In the genomic region with DNA sequence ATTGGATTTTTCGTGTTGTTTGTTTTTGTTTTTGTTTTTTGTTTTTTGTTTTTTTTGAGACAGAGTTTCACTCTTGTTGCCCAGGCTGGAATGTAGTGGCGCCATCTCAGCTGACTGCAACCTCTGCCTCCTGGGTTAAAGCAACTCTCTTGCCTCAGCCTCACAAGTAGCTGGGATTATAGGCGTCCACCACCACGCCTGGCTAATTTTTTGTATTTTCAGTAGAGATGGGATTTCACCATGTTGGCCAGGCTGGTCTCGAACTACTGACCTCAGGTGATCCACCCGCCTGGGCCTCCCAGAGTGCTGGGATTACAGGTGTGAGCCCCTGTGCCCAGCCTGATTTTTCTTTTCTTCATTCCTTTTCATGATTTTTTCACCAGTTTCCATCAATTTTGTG, we compare ENCODE assay signal across 7 cellular contexts.
DNase-seq lines count a peak whose midpoint lies in the region; ATAC-seq and TF ChIP-seq lines count a peak whose summit lies in the region.
"Not testable (repeated sequence)": the region's sequence is repeated elsewhere in the genome, so short reads cannot be mapped to it uniquely, and the experiment has no call there.

No MANE protein-coding gene starts in this region.

- CTCF ChIA-PET in CD8-positive, alpha-beta memory T cell (lab: Charles Lee); RWPE1 (lab: Yijun Ruan, JAX): not testable (repeated sequence)
- CTCF ChIA-PET in activated B cell treated with CpG ODN at 0.5 μM for 24 hours (lab: Charles Lee) = interaction anchor here (0.9 kb wide), 1 partner anchor 58 kb away, joined by 3 read pairs; no protein-coding TSS in a partner anchor

- not testable (repeated sequence) for ATAC-seq in activated B cell treated with CpG ODN at 0.5 μM for 24 hours (ENCODE audit: low read depth); activated T-cell treated with anti-CD3 and anti-CD28 coated beads, Interleukin-2, amount 50 U/mL, for 72 hours (replicated peaks in 1 of 2)

- not testable (repeated sequence) for H3K9me3 Mint-ChIP-seq in CD8-positive, alpha-beta memory T cell; activated B cell treated with CpG ODN at 0.5 μM for 24 hours; activated T-cell treated with anti-CD3 and anti-CD28 coated beads, Interleukin-2, amount 50 U/mL, for 72 hours; activated naive CD8-positive, alpha-beta T cell (ENCODE audit: low read depth); dendritic cell treated with granulocyte-macrophage colony-stimulating factor and Interleukin-4, amounts not matched to agents 40 ng/mL and 50 ng/mL, for 4 days; osteocyte (ENCODE audit: unreplicated experiment)

- peaks cover 26% of the 10 kb centered on the region for H3K4me1 ChIP-seq in CD8-positive, alpha-beta memory T cell (ENCODE audit: insufficient read depth, low read length)

- POLR2A ChIA-PET in CD8-positive, alpha-beta memory T cell (lab: Charles Lee); RWPE1 (lab: Yijun Ruan, JAX; ENCODE audit: low non-redundant PET): not testable (repeated sequence)
- POLR2A ChIA-PET in activated B cell treated with CpG ODN at 0.5 μM for 24 hours (lab: Charles Lee) = interaction anchor here (1.0 kb wide), 1 partner anchor 49 kb away, joined by 3 read pairs; no protein-coding TSS in a partner anchor

- DNase-seq in CD8-positive, alpha-beta memory T cell; RWPE1 (ENCODE audit: low spot score); activated B cell treated with CpG ODN at 0.5 μM for 24 hours; activated T-cell treated with anti-CD3 and anti-CD28 coated beads, Interleukin-2, amount 50 U/mL, for 72 hours; osteocyte (ENCODE audit: extremely low spot score, unreplicated experiment): not testable (repeated sequence)

- TF ChIP-seq CTCF in RWPE1 (conservative IDR thresholded peaks at IDR 0.05; ENCODE audit: low read depth); activated B cell treated with CpG ODN at 0.5 μM for 24 hours (IDR thresholded peaks at IDR 0.05); osteocyte (IDR thresholded peaks at IDR 0.05): not testable (repeated sequence)

- H3K36me3 ChIP-seq in CD8-positive, alpha-beta memory T cell (ENCODE audit: insufficient read depth, low read length) = not testable (repeated sequence)

- not testable (repeated sequence) for H3K27ac ChIP-seq in CD8-positive, alpha-beta memory T cell (ENCODE audit: low read depth, low read length)
- H3K27ac ChIP-seq in RWPE1 = peak overlapping the region; percentile 46

- H3K4me3 Mint-ChIP-seq in CD8-positive, alpha-beta memory T cell; activated B cell treated with CpG ODN at 0.5 μM for 24 hours; activated naive CD8-positive, alpha-beta T cell; dendritic cell treated with granulocyte-macrophage colony-stimulating factor and Interleukin-4, amounts not matched to agents 40 ng/mL and 50 ng/mL, for 4 days; osteocyte (ENCODE audit: unreplicated experiment): not testable (repeated sequence)
- peak overlapping the region; percentile 36 to 74 for H3K4me3 Mint-ChIP-seq in activated T-cell treated with anti-CD3 and anti-CD28 coated beads, Interleukin-2, amount 50 U/mL, for 72 hours

- not testable (repeated sequence) for H3K27me3 Mint-ChIP-seq in CD8-positive, alpha-beta memory T cell; activated B cell treated with CpG ODN at 0.5 μM for 24 hours; activated T-cell treated with anti-CD3 and anti-CD28 coated beads, Interleukin-2, amount 50 U/mL, for 72 hours (ENCODE audit: low read depth); activated naive CD8-positive, alpha-beta T cell; dendritic cell treated with granulocyte-macrophage colony-stimulating factor and Interleukin-4, amounts not matched to agents 40 ng/mL and 50 ng/mL, for 4 days; osteocyte (ENCODE audit: unreplicated experiment)

- not testable (repeated sequence) for H3K9me3 ChIP-seq in CD8-positive, alpha-beta memory T cell (ENCODE audit: low read length)

- not testable (repeated sequence) for H3K27me3 ChIP-seq in CD8-positive, alpha-beta memory T cell (ENCODE audit: insufficient read depth, low read length, poor library complexity, severe bottlenecking)

- H3K36me3 Mint-ChIP-seq in CD8-positive, alpha-beta memory T cell = peaks cover 9 to 30% (median 12%) of the 10 kb centered on the region in 3 donors
- H3K36me3 Mint-ChIP-seq in activated B cell treated with CpG ODN at 0.5 μM for 24 hours (ENCODE audit: low read depth) = peaks cover 40% of the 10 kb centered on the region
- H3K36me3 Mint-ChIP-seq in activated T-cell treated with anti-CD3 and anti-CD28 coated beads, Interleukin-2, amount 50 U/mL, for 72 hours (ENCODE audit: insufficient read depth in 2 of 2) = peaks cover 17 to 38% of the 10 kb centered on the region in 2 donors
- peaks cover 25% of the 10 kb centered on the region for H3K36me3 Mint-ChIP-seq in activated naive CD8-positive, alpha-beta T cell
- H3K36me3 Mint-ChIP-seq in dendritic cell treated with granulocyte-macrophage colony-stimulating factor and Interleukin-4, amounts not matched to agents 40 ng/mL and 50 ng/mL, for 4 days (ENCODE audit: low read depth) = peaks cover 52% of the 10 kb centered on the region
- peaks cover 35% of the 10 kb centered on the region for H3K36me3 Mint-ChIP-seq in osteocyte (ENCODE audit: unreplicated experiment)

- not testable (repeated sequence) for H3K4me3 ChIP-seq in CD8-positive, alpha-beta memory T cell (ENCODE audit: low read length)

- intact Hi-C loops in activated B cell treated with CpG ODN at 0.5 μM for 24 hours (cut with micrococcal nuclease); dendritic cell treated with granulocyte-macrophage colony-stimulating factor and Interleukin-4, amounts not matched to agents 40 ng/mL and 50 ng/mL, for 4 days (cut with micrococcal nuclease): not testable (repeated sequence)

- H3K27ac Mint-ChIP-seq in CD8-positive, alpha-beta memory T cell = peak overlapping the region in 7 of 8 donors; percentile 22 to 76 (median 40)
- H3K27ac Mint-ChIP-seq in activated B cell treated with CpG ODN at 0.5 μM for 24 hours = peak overlapping the region; percentile 7
- peak overlapping the region; percentile 98 for H3K27ac Mint-ChIP-seq in activated T-cell treated with anti-CD3 and anti-CD28 coated beads, Interleukin-2, amount 50 U/mL, for 72 hours
- H3K27ac Mint-ChIP-seq in activated naive CD8-positive, alpha-beta T cell = peak overlapping the region; percentile 96
- H3K27ac Mint-ChIP-seq in dendritic cell treated with granulocyte-macrophage colony-stimulating factor and Interleukin-4, amounts not matched to agents 40 ng/mL and 50 ng/mL, for 4 days = peak overlapping the region; percentile 3
- peak overlapping the region; percentile 11 for H3K27ac Mint-ChIP-seq in osteocyte (ENCODE audit: unreplicated experiment)

- peaks cover 25 to 45% (median 42%) of the 10 kb centered on the region in 3 donors for H3K4me1 Mint-ChIP-seq in CD8-positive, alpha-beta memory T cell
- peaks cover 39% of the 10 kb centered on the region for H3K4me1 Mint-ChIP-seq in activated B cell treated with CpG ODN at 0.5 μM for 24 hours
- H3K4me1 Mint-ChIP-seq in activated T-cell treated with anti-CD3 and anti-CD28 coated beads, Interleukin-2, amount 50 U/mL, for 72 hours (ENCODE audit: low read depth) = peaks cover 70% of the 10 kb centered on the region
- H3K4me1 Mint-ChIP-seq in activated naive CD8-positive, alpha-beta T cell (ENCODE audit: low read depth) = peaks cover 60% of the 10 kb centered on the region
- H3K4me1 Mint-ChIP-seq in dendritic cell treated with granulocyte-macrophage colony-stimulating factor and Interleukin-4, amounts not matched to agents 40 ng/mL and 50 ng/mL, for 4 days (ENCODE audit: low read depth) = peaks cover 33% of the 10 kb centered on the region
- peaks cover 41% of the 10 kb centered on the region for H3K4me1 Mint-ChIP-seq in osteocyte (ENCODE audit: unreplicated experiment)

Comparison
In these comparisons a context has a peak if more than half of its experiments do, and no peak if none do; other contexts are left out.
1. H3K27ac Mint-ChIP-seq: peak in every context shown above with its lines; median percentile 98 in activated T-cell treated with anti-CD3 and anti-CD28 coated beads, Interleukin-2, amount 50 U/mL, for 72 hours; 96 in activated naive CD8-positive, alpha-beta T cell; 40 in CD8-positive, alpha-beta memory T cell; 11 in osteocyte; 7 in activated B cell treated with CpG ODN at 0.5 μM for 24 hours; 3 in dendritic cell treated with granulocyte-macrophage colony-stimulating factor and Interleukin-4, amounts not matched to agents 40 ng/mL and 50 ng/mL, for 4 days.